Comparison of ENCODE assay signal across 8 cellular contexts in the genomic region with DNA sequence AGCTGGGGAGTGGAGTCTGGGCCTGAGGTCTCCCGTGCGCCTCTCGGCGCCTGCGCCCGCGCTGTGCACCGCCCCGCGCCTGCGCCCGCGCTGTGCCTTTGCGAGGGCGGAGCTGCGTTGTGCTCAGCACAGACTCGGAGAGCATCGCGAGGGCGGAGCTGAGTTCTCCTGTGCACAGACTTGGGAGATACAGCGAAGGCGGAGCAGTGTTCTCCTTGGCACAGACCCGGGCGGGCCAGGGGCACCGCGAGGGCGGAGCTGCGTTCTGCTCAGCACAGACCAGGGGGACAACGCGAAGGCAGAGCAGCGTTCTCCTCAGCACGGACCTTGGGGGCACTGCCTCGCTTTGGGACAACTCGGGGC.
DNase-seq lines count a peak whose midpoint lies in the region; ATAC-seq and TF ChIP-seq lines count a peak whose summit lies in the region.
"Not testable (repeated sequence)": the region's sequence is repeated elsewhere in the genome, so short reads cannot be mapped to it uniquely, and the experiment has no call there.

No MANE protein-coding gene starts in this region.

- H3K9me3 ChIP-seq in HUES6 (ENCODE audit: control insufficient read depth, insufficient read depth, low read depth, low read length); transverse colon: not testable (repeated sequence)

- peak; percentile 100 for ATAC-seq in GM18519 (IDR thresholded peaks at IDR 0.05; ENCODE audit: low FRiP score, unreplicated experiment)
- peak; percentile 96 for ATAC-seq in activated CD4-positive, alpha-beta T cell treated with anti-CD3 and anti-CD28 coated beads for 36 hours

- not testable (repeated sequence) for H3K27ac ChIP-seq in HUES6 (ENCODE audit: low read depth, low read length)
- H3K27ac ChIP-seq in transverse colon: peak overlapping the region in 1 of 4 donors; percentile 64

- H3K9ac ChIP-seq in HUES6 (ENCODE audit: low read length): peak overlapping the region; percentile 50

- peak; percentile 50 for TF ChIP-seq POLR2A in transverse colon (IDR thresholded peaks at IDR 0.05)

- not testable (repeated sequence) for TF ChIP-seq EP300 in transverse colon (IDR thresholded peaks at IDR 0.05; ENCODE audit: low read depth)

- POLR2A ChIA-PET in activated CD4-positive, alpha-beta T cell treated with anti-CD3 and anti-CD28 coated beads for 36 hours (lab: Charles Lee): not testable (repeated sequence)

- not testable (repeated sequence) for H3K9me3 Mint-ChIP-seq in activated CD4-positive, alpha-beta T cell treated with anti-CD3 and anti-CD28 coated beads for 36 hours (ENCODE audit: low read depth); chondrocyte (ENCODE audit: low read depth)

- intact Hi-C loops in activated CD4-positive, alpha-beta T cell treated with anti-CD3 and anti-CD28 coated beads for 36 hours (cut with DNase I, micrococcal nuclease); posterior vena cava (cut with DNase I); transverse colon (cut with DNase I; ENCODE audit: low total_unique reads): not testable (repeated sequence)

- H3K36me3 Mint-ChIP-seq in activated CD4-positive, alpha-beta T cell treated with anti-CD3 and anti-CD28 coated beads for 36 hours (ENCODE audit: low read depth); chondrocyte (ENCODE audit: low read depth): not testable (repeated sequence)

- 53% methylated on average over 16 of the region's 34 CpGs; no CpG with 5 or more reads in 1 of the 2 donors for WGBS in transverse colon (ENCODE audit: low coverage in 1 of 2), 2 donors

- not testable (repeated sequence) for H3K36me3 ChIP-seq in HUES6 (ENCODE audit: control insufficient read depth, insufficient read depth, low read length); transverse colon

- not testable (repeated sequence) for H3K4me1 ChIP-seq in HUES6 (ENCODE audit: control insufficient read depth, insufficient read depth, low read length); transverse colon

- not testable (repeated sequence) for H3K27me3 Mint-ChIP-seq in activated CD4-positive, alpha-beta T cell treated with anti-CD3 and anti-CD28 coated beads for 36 hours; chondrocyte (ENCODE audit: low read depth)

- not testable (repeated sequence) for H3K27ac Mint-ChIP-seq in activated CD4-positive, alpha-beta T cell treated with anti-CD3 and anti-CD28 coated beads for 36 hours; chondrocyte (ENCODE audit: unreplicated experiment)

- H3K27me3 ChIP-seq in HUES6 (ENCODE audit: control insufficient read depth, insufficient read depth, low read length); transverse colon: not testable (repeated sequence)

- peak overlapping the region; percentile 68 for H3K4me3 Mint-ChIP-seq in activated CD4-positive, alpha-beta T cell treated with anti-CD3 and anti-CD28 coated beads for 36 hours
- not testable (repeated sequence) for H3K4me3 Mint-ChIP-seq in chondrocyte (ENCODE audit: unreplicated experiment)

- CTCF ChIA-PET in activated CD4-positive, alpha-beta T cell treated with anti-CD3 and anti-CD28 coated beads for 36 hours (lab: Charles Lee): not testable (repeated sequence)

- peak overlapping the region; percentile 36 for H3K4me3 ChIP-seq in HFF-Myc (replicated peaks; ENCODE audit: low read depth, low read length)
- peak overlapping the region; percentile 56 for H3K4me3 ChIP-seq in HUES6 (ENCODE audit: low read depth, low read length)
- peak overlapping the region; percentile 24 for H3K4me3 ChIP-seq in iPS-11a (ENCODE audit: low read depth, low read length)
- H3K4me3 ChIP-seq in transverse colon: peak overlapping the region in 3 of 4 donors; percentile 22 to 50 (median 43)

- not testable (repeated sequence) for DNase-seq in HFF-Myc (ENCODE audit: extremely low read depth, low read depth); transverse colon
- DNase-seq in activated CD4-positive, alpha-beta T cell treated with anti-CD3 and anti-CD28 coated beads for 36 hours: peak; percentile 48
- DNase-seq in chondrocyte (ENCODE audit: low spot score) (peak; percentile 83), posterior vena cava (ENCODE audit: low spot score) (peak; percentile 83)

- in situ Hi-C loops in transverse colon (cut with MboI; ENCODE audit: low pct_ligation_motif_present in 1 of 4, low pct_unique_long_range_greater_than_20kb in 1 of 4, low sequenced_read_pairs in 3 of 4): not testable (repeated sequence)

- H3K4me1 Mint-ChIP-seq in activated CD4-positive, alpha-beta T cell treated with anti-CD3 and anti-CD28 coated beads for 36 hours; chondrocyte (ENCODE audit: low read depth): not testable (repeated sequence)

- not testable (repeated sequence) for TF ChIP-seq CTCF in HFF-Myc (IDR thresholded peaks at IDR 0.05; ENCODE audit: low read depth, low read length, missing control alignments); chondrocyte (IDR thresholded peaks at IDR 0.05); transverse colon (IDR thresholded peaks at IDR 0.05)
